ENCODE assay signal across 12 cellular contexts in the genomic region with DNA sequence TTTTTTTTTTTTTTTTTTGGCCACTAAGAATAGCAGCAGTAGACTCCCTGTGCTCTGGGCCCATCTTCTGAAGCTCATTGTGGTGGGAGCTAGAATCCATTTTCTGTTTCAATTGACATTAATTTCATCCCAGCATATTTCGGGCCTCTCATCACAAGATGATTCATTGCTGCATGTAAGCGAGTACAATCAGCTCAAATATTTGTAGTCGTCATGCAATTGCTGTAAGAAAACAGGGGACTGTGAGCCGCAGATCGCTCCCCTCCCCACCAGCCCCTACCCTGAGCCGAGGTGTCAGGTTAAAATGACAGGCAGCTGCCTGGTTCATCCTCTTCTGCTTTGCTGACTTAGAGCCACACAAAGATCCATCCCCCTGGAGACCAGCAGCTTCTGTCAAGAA.
DNase-seq lines count a peak whose midpoint lies in the region; ATAC-seq and TF ChIP-seq lines count a peak whose summit lies in the region.
"Had no signal": no experiment of that assay in that cellular context is flagged by ENCODE, and none has a peak within 500 bp of the region (broad histone marks: within the 10 kb centered on the region; RNA-seq: fewer than 3 reads in every experiment).

No MANE protein-coding gene starts in this region.

- H3F3A ChIP-seq in GM23248 (ENCODE audit: insufficient read depth) (0 out of 2 replicates have a peak, but pooled peaks cover 8% of the 10 kb centered on the region), smooth muscle cell (ENCODE audit: low read depth) (peaks cover 4% of the 10 kb centered on the region)

- H3K4me3 ChIP-seq in GM23248 (no peak overlapping the region), smooth muscle cell (no peak overlapping the region)
- H3K4me3 ChIP-seq: HAP-1, skin epidermis had no signal

- H3K27me3 ChIP-seq in GM23248 (replicated peaks; ENCODE audit: insufficient read depth) (no peaks in the 10 kb centered on the region), foreskin keratinocyte (peaks cover 3% of the 10 kb centered on the region), smooth muscle cell (ENCODE audit: low read depth) (no peaks in the 10 kb centered on the region)

- WGBS in GM23248 (ENCODE audit: low coverage in 1 of 2, low lambda C conversion rate in 2 of 2, missing lambda C conversion rate in 2 of 2), 2 experiments: 43 to 46% methylated on average over 6 of the region's 6 CpGs
- WGBS in smooth muscle cell (ENCODE audit: low lambda C conversion rate): 36% methylated on average over 6 of the region's 6 CpGs

- H3K27ac ChIP-seq in GM23248 (peak overlapping the region; percentile 45), foreskin keratinocyte (no peak overlapping the region), smooth muscle cell (ENCODE audit: low read depth) (peak overlapping the region; percentile 24)

- ATAC-seq in foreskin keratinocyte: peak; percentile 88
- ATAC-seq in GM21447 (IDR thresholded peaks at IDR 0.05; ENCODE audit: unreplicated experiment): no peak
- ATAC-seq in HG03521 (IDR thresholded peaks at IDR 0.05; ENCODE audit: unreplicated experiment): no peak
- ATAC-seq: left ventricle myocardium superior had no signal

- H3K36me3 ChIP-seq in GM23248 (ENCODE audit: low read depth): no peaks in the 10 kb centered on the region
- H3K36me3 ChIP-seq in smooth muscle cell (ENCODE audit: low read depth): no peaks in the 10 kb centered on the region
- H3K36me3 ChIP-seq: HAP-1 had no signal

- no peaks in the 10 kb centered on the region for H3K9me2 ChIP-seq in GM23248 (ENCODE audit: insufficient read depth)

- H2AFZ ChIP-seq in GM23248 (no peak overlapping the region), smooth muscle cell (ENCODE audit: low read depth) (peak overlapping the region; percentile 50)

- no peaks in the 10 kb centered on the region for H3K79me2 ChIP-seq in GM23248 (ENCODE audit: insufficient read depth)
- no peaks in the 10 kb centered on the region for H3K79me2 ChIP-seq in smooth muscle cell (ENCODE audit: low read depth)

- no peak for TF ChIP-seq CTCF in foreskin keratinocyte (conservative IDR thresholded peaks at IDR 0.05)
- no peak for TF ChIP-seq CTCF in smooth muscle cell (IDR thresholded peaks at IDR 0.05; ENCODE audit: borderline replicate concordance, insufficient read depth, poor library complexity, severe bottlenecking)

- no peaks in the 10 kb centered on the region for H4K20me1 ChIP-seq in GM23248 (ENCODE audit: insufficient read depth)
- H4K20me1 ChIP-seq in smooth muscle cell (ENCODE audit: low read depth): no peaks in the 10 kb centered on the region

- DNase-seq in GM23248: peak; percentile 83
- peak; percentile 81 for DNase-seq in amniotic epithelial cell (ENCODE audit: low read depth)
- DNase-seq in foreskin keratinocyte: peak; percentile 57 to 73
- DNase-seq in smooth muscle cell (lab: John Stamatoyannopoulos, UW; ENCODE audit: unreplicated experiment): no peak
- no peak for DNase-seq in ureter (ENCODE audit: low spot score)
- DNase-seq in NCI-H1092 (lab: John Stamatoyannopoulos, UW): no peak
- DNase-seq: activated naive CD8-positive, alpha-beta T cell treated with anti-CD3 and anti-CD28 coated beads, Interleukin-2, amount 10 ng/mL, durations not matched to agents 7 days and 5 days; left ventricle myocardium superior had no signal

- H3K9me3 ChIP-seq in GM23248 (ENCODE audit: low read depth): no peaks in the 10 kb centered on the region
- H3K9me3 ChIP-seq in smooth muscle cell (replicated peaks; ENCODE audit: low read depth): no peaks in the 10 kb centered on the region
- H3K9me3 ChIP-seq: HAP-1 had no signal

- in situ Hi-C loops in GM23248 (cut with MboI): no loop called here

- H3K9ac ChIP-seq in GM23248 (peak overlapping the region; percentile 22; the same call in 1 of the 2 replicates), smooth muscle cell (ENCODE audit: low read depth) (no peak overlapping the region)

- H3K4me2 ChIP-seq in GM23248 (ENCODE audit: unreplicated experiment) (no peak overlapping the region), smooth muscle cell (peak overlapping the region; percentile 29)

- peaks cover 21% of the 10 kb centered on the region for H3K4me1 ChIP-seq in GM23248 (ENCODE audit: insufficient read depth)
- H3K4me1 ChIP-seq in foreskin keratinocyte: peaks cover 10% of the 10 kb centered on the region
- H3K4me1 ChIP-seq in smooth muscle cell (ENCODE audit: low read depth): no peaks in the 10 kb centered on the region
- H3K4me1 ChIP-seq: HAP-1 had no signal

Comparison
In these comparisons a context has a peak if more than half of its experiments do, and no peak if none do; other contexts are left out.
1. DNase-seq: peak in GM23248 (single experiment), amniotic epithelial cell (single experiment) and foreskin keratinocyte (2 of 2); none in smooth muscle cell (single experiment), ureter (single experiment) and NCI-H1092 (single experiment).